In genomic region chr18:54772081-54772480, GRCh38 we compare ENCODE assay signal across 19 cellular contexts. TPM values are rescaled to one million over a fixed set of nuclear protein-coding genes. Genes with fewer than 3 reads are reported as not detected.
DNase-seq lines count a peak whose midpoint lies in the region; ATAC-seq and TF ChIP-seq lines count a peak whose summit lies in the region.
"Had no signal": no experiment of that assay in that cellular context is flagged by ENCODE, and none has a peak within 500 bp of the region (broad histone marks: within the 10 kb centered on the region; RNA-seq: fewer than 3 reads in every experiment).

No MANE protein-coding gene starts in this region.

- no peaks in the 10 kb centered on the region for H3K9me3 ChIP-seq in MG63
- H3K9me3 ChIP-seq: BE2C, SJSA1 had no signal

- H3K4me3 ChIP-seq in AG10803 (ENCODE audit: low read length) (no peak overlapping the region), MG63 (no peak overlapping the region)
- H3K4me3 ChIP-seq: SJSA1 had no signal

- DNase-seq in AG10803 (ENCODE audit: low read depth) (peak; percentile 14), MG63 (peak; percentile 41), cerebellar cortex (ENCODE audit: low spot score) (peak; percentile 82), left lobe of liver (ENCODE audit: low spot score) (no peak), HUDEP-2 (lab: John Stamatoyannopoulos, UW; ENCODE audit: unreplicated experiment in 76 of 76) (no peak), putamen (ENCODE audit: low spot score) (no peak)
- no peak for DNase-seq in activated CD4-positive, alpha-beta T cell treated with anti-CD3 and anti-CD28 coated beads, Interleukin-2, amount 50 U/mL, for 48 hours
- DNase-seq: BE2C, DMS53, GF-D8, H9, HFFc6, KG1, NCI-H1694 treated with DMSO at 0.1 percent for 48 hours, OCI-M1 had no signal

- ATAC-seq in left lobe of liver (peak; percentile 50), HG03135 (IDR thresholded peaks at IDR 0.05; ENCODE audit: unreplicated experiment) (no peak)
- ATAC-seq: HepG2, Right ventricle myocardium inferior had no signal

- no peak for TF ChIP-seq CTCF in AG10803 (conservative IDR thresholded peaks at IDR 0.05; ENCODE audit: low read length)

- no peaks in the 10 kb centered on the region for H3K27me3 ChIP-seq in MG63
- H3K27me3 ChIP-seq: BE2C, SJSA1 had no signal

- H3K36me3 ChIP-seq in MG63 = no peaks in the 10 kb centered on the region
- H3K36me3 ChIP-seq: BE2C, SJSA1 had no signal

RNA-seq across cellular contexts. Expression of gene RAB27B, which starts 56.2 kb away (rescaled TPM):
- not detected in 2 replicates for total RNA-seq in MG63 (2014; rRNA removed; shearing (Covaris generic); ENCODE audit: low replicate concordance)
- total RNA-seq in left lobe of liver = 1.0 TPM
- total RNA-seq: HepG2 had no signal

Comparison
In these comparisons a context has a peak if more than half of its experiments do, and no peak if none do; other contexts are left out.
1. DNase-seq: peak in AG10803 (single experiment), MG63 (single experiment) and cerebellar cortex (single experiment); none in left lobe of liver (single experiment), HUDEP-2 (0 of 76), putamen (single experiment) and activated CD4-positive, alpha-beta T cell treated with anti-CD3 and anti-CD28 coated beads, Interleukin-2, amount 50 U/mL, for 48 hours (0 of 2).